In the genomic region with DNA sequence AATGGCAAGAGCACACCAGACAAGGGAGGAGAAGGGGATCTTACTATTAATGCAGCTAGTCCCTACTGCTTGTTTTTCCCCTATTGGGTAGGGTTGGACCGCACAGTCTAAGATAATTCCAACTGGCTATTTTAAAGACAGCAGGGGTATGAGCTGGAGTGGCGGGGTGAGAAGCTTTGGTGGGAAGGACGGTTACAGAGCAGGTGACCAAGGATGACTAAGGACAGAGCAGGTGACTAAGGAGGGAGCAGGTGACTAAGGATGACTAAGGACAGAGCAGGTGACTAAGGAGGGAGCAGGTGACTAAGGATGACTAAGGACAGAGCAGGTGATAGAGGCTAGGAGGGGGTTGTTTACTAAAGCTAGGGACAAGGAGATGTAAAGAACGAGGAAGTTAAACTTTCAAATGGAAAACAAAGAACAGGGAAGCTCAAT, we compare ENCODE assay signal across 10 cellular contexts. TPM values are rescaled to one million over a fixed set of nuclear protein-coding genes. Genes with fewer than 3 reads are reported as not detected.
DNase-seq lines count a peak whose midpoint lies in the region; ATAC-seq, FAIRE-seq and TF ChIP-seq lines count a peak whose summit lies in the region.
"Not testable (repeated sequence)": the region's sequence is repeated elsewhere in the genome, so short reads cannot be mapped to it uniquely, and the experiment has no call there.
"Had no signal": no experiment of that assay in that cellular context is flagged by ENCODE, and none has a peak within 500 bp of the region (broad histone marks: within the 10 kb centered on the region; RNA-seq: fewer than 3 reads in every experiment).

No MANE protein-coding gene starts in this region.

- not testable (repeated sequence) for H3K27ac Mint-ChIP-seq in activated naive CD8-positive, alpha-beta T cell treated with anti-CD3 and anti-CD28 coated beads, Interleukin-2, amount 50 U/mL, for 24 hours; neural progenitor cell
- H3K27ac Mint-ChIP-seq in endodermal cell = peak overlapping the region; percentile 41

- not testable (repeated sequence) for H3K27me3 Mint-ChIP-seq in activated naive CD8-positive, alpha-beta T cell treated with anti-CD3 and anti-CD28 coated beads, Interleukin-2, amount 50 U/mL, for 24 hours; neural progenitor cell (ENCODE audit: insufficient read depth, low read depth)
- peaks cover 39% of the 10 kb centered on the region for H3K27me3 Mint-ChIP-seq in endodermal cell (ENCODE audit: insufficient read depth)

- peaks cover 95% of the 10 kb centered on the region for H3K79me2 ChIP-seq in SK-N-SH (ENCODE audit: insufficient read depth)
- peaks cover 100% of the 10 kb centered on the region for H3K79me2 ChIP-seq in neural progenitor cell (ENCODE audit: low read depth)

- not testable (repeated sequence) for TF ChIP-seq RAD21 in SK-N-SH (IDR thresholded peaks at IDR 0.05; ENCODE audit: low read length)

- 88% methylated on average over 3 of the region's 4 CpGs for WGBS in HUES64
- 89% methylated on average over 4 of the region's 4 CpGs for WGBS in SK-N-SH (ENCODE audit: low lambda C conversion rate)
- whole genome bisulfite sequencing in endodermal cell (ENCODE audit: insufficient coverage in 1 of 2, insufficient read length in 1 of 2), 2 experiments = 85% methylated on average over 4 of the region's 4 CpGs; no CpG with 5 or more reads in 1 of the 2 experiments

- ATAC-seq in activated naive CD8-positive, alpha-beta T cell treated with anti-CD3 and anti-CD28 coated beads, Interleukin-2, amount 50 U/mL, for 24 hours = peak; percentile 20

- not testable (repeated sequence) for H3K4me1 Mint-ChIP-seq in activated naive CD8-positive, alpha-beta T cell treated with anti-CD3 and anti-CD28 coated beads, Interleukin-2, amount 50 U/mL, for 24 hours
- peaks cover 21% of the 10 kb centered on the region for H3K4me1 Mint-ChIP-seq in endodermal cell
- peaks cover 31% of the 10 kb centered on the region for H3K4me1 Mint-ChIP-seq in neural progenitor cell

- not testable (repeated sequence) for H3K36me3 Mint-ChIP-seq in activated naive CD8-positive, alpha-beta T cell treated with anti-CD3 and anti-CD28 coated beads, Interleukin-2, amount 50 U/mL, for 24 hours (ENCODE audit: low read depth); endodermal cell (ENCODE audit: low read depth)
- peaks cover 23% of the 10 kb centered on the region for H3K36me3 Mint-ChIP-seq in neural progenitor cell

- DNase-seq in SK-N-SH; activated naive CD8-positive, alpha-beta T cell treated with anti-CD3 and anti-CD28 coated beads, Interleukin-2, amount 50 U/mL, for 24 hours: not testable (repeated sequence)
- DNase-seq in endodermal cell = peak; percentile 81
- DNase-seq in islet precursor cell = peak; percentile 89
- DNase-seq in neural progenitor cell (ENCODE audit: low spot score) = peak; percentile 2

- H2AFZ ChIP-seq in SK-N-SH (ENCODE audit: low read depth); neural progenitor cell (replicated peaks): not testable (repeated sequence)

- H3K9ac ChIP-seq in HUES64 (ENCODE audit: low read depth, low read length); SK-N-SH; endodermal cell (ENCODE audit: extremely low read depth, low read length, poor library complexity, severe bottlenecking); neural progenitor cell: not testable (repeated sequence)

- H3K9me3 ChIP-seq in HUES64 (ENCODE audit: insufficient read depth, low read depth, low read length); SK-N-SH; neural progenitor cell (ENCODE audit: low read depth): not testable (repeated sequence)
- peaks cover 14% of the 10 kb centered on the region for H3K9me3 ChIP-seq in endodermal cell (ENCODE audit: control insufficient read depth, low read length)

- H3K36me3 ChIP-seq in HUES64 (ENCODE audit: insufficient read depth, low read length) = peaks cover 22% of the 10 kb centered on the region
- not testable (repeated sequence) for H3K36me3 ChIP-seq in SK-N-SH (replicated peaks in 1 of 2; ENCODE audit: control insufficient read depth in 1 of 2, insufficient read depth in 2 of 2, low read length in 1 of 2); endodermal cell (ENCODE audit: control insufficient read depth, insufficient read depth, low read length); neural progenitor cell

- H3K4me2 ChIP-seq in SK-N-SH = not testable (repeated sequence)
- peak overlapping the region; percentile 39 for H3K4me2 ChIP-seq in neural progenitor cell

- H3F3A ChIP-seq in SK-N-SH (replicated peaks; ENCODE audit: insufficient read depth) = peaks cover 25% of the 10 kb centered on the region
- H3F3A ChIP-seq in neural progenitor cell (ENCODE audit: low read depth) = peaks cover 38% of the 10 kb centered on the region

- not testable (repeated sequence) for H4K20me1 ChIP-seq in SK-N-SH (ENCODE audit: insufficient read depth)
- H4K20me1 ChIP-seq in neural progenitor cell (ENCODE audit: low read depth) = peaks cover 23% of the 10 kb centered on the region

- not testable (repeated sequence) for TF ChIP-seq EP300 in SK-N-SH (IDR thresholded peaks at IDR 0.05; ENCODE audit: borderline replicate concordance in 1 of 2, low read depth in 1 of 2, low read length in 1 of 2)

- POLR2A ChIA-PET in SK-N-SH (lab: Yijun Ruan, JAX) = not testable (repeated sequence)

- peak overlapping the region; percentile 52; the same call in 1 of the 2 replicates for H3K27ac ChIP-seq in HUES64 (ENCODE audit: low read depth, low read length)
- not testable (repeated sequence) for H3K27ac ChIP-seq in SK-N-SH (ENCODE audit: low read depth in 2 of 2, low read length in 1 of 2); endodermal cell (ENCODE audit: low read depth, low read length)
- peak overlapping the region; percentile 30 for H3K27ac ChIP-seq in neural progenitor cell

- H3K9me3 Mint-ChIP-seq in activated naive CD8-positive, alpha-beta T cell treated with anti-CD3 and anti-CD28 coated beads, Interleukin-2, amount 50 U/mL, for 24 hours; endodermal cell: not testable (repeated sequence)
- peaks cover 28% of the 10 kb centered on the region for H3K9me3 Mint-ChIP-seq in neural progenitor cell

- H3K4me1 ChIP-seq in HUES64 (ENCODE audit: insufficient read depth, low read length) (peaks cover 60% of the 10 kb centered on the region), SK-N-SH (ENCODE audit: control insufficient read depth in 1 of 2, insufficient read depth in 2 of 2, low read depth in 1 of 2, low read length in 1 of 2) (peaks cover 12 to 13% of the 10 kb centered on the region in 2 experiments), neural progenitor cell (peaks cover 66% of the 10 kb centered on the region)
- not testable (repeated sequence) for H3K4me1 ChIP-seq in endodermal cell (ENCODE audit: control insufficient read depth, insufficient read depth, low read length)

- not testable (repeated sequence) for H3K4me3 Mint-ChIP-seq in activated naive CD8-positive, alpha-beta T cell treated with anti-CD3 and anti-CD28 coated beads, Interleukin-2, amount 50 U/mL, for 24 hours; endodermal cell; neural progenitor cell

- not testable (repeated sequence) for H3K9me2 ChIP-seq in SK-N-SH

- CTCF ChIA-PET in SK-N-SH (lab: Yijun Ruan, JAX) = interaction anchor here (1.3 kb wide), 1 partner anchor 27 kb away, joined by 3 read pairs; no protein-coding TSS in a partner anchor

- not testable (repeated sequence) for H3K27me3 ChIP-seq in HUES64 (ENCODE audit: insufficient read depth, low read length); SK-N-SH (ENCODE audit: insufficient read depth); neural progenitor cell
- peaks cover 29% of the 10 kb centered on the region for H3K27me3 ChIP-seq in endodermal cell (ENCODE audit: control insufficient read depth, insufficient read depth, low read length, poor library complexity, severe bottlenecking)

- TF ChIP-seq CTCF in SK-N-SH (IDR thresholded peaks at IDR 0.05); endodermal cell (conservative IDR thresholded peaks at IDR 0.05); neural progenitor cell (IDR thresholded peaks at IDR 0.05): not testable (repeated sequence)

- H3K4me3 ChIP-seq in HUES64 (ENCODE audit: low read length); SK-N-SH (ENCODE audit: low read depth in 2 of 2, low read length in 1 of 2); endodermal cell (ENCODE audit: low read length); neural progenitor cell: not testable (repeated sequence)

- peak; percentile 99 for FAIRE-seq in G401.6 (lab: Jason Lieb, UNC)

TF ChIP-seq in SK-N-SH, 30 proteins besides CTCF, POLR2A, EP300 and RAD21:
- peak; percentile 32; the same call in 1 of the 2 replicates for TF ChIP-seq FOSL2 (IDR thresholded peaks at IDR 0.05; ENCODE audit: borderline replicate concordance, low read depth)

RNA-seq across cellular contexts. Expression of gene GULP1, which starts 7.3 kb away (rescaled TPM):
- 90.3 TPM for polyA plus RNA-seq in HUES64 (2013, experiment 1 of 2)
- 83.4 TPM for polyA plus RNA-seq in HUES64 (2013, experiment 2 of 2)
- polyA plus RNA-seq in SK-N-SH (2012; rRNA removed) = 33.8 and 35.0 TPM in 2 replicates
- 41.0 and 47.1 TPM in 2 replicates for polyA plus RNA-seq in SK-N-SH (2012; cell fraction: cytosol; rRNA removed)
- 29.7 and 32.6 TPM in 2 replicates for polyA plus RNA-seq in SK-N-SH (2012; cell fraction: nucleus; rRNA removed)
- 10 to 100 TPM; 15.3 to 26.5 TPM for total RNA-seq in endodermal cell
- polyA plus RNA-seq in endodermal cell (2013, experiment 1 of 2) = 67.5 TPM
- 65.5 TPM for polyA plus RNA-seq in endodermal cell (2013, experiment 2 of 2)
- total RNA-seq in neural progenitor cell (ENCODE audit: low replicate concordance) = 96.6 and 154 TPM in 2 replicates
- total RNA-seq: activated B cell treated with CpG ODN at 0.5 μM for 24 hours; activated CD8-positive, alpha-beta memory T cell treated with anti-CD3 and anti-CD28 coated beads, Interleukin-2, amount 10 ng/mL, durations not matched to agents 7 days and 5 days had no signal
- polyA plus RNA-seq: IgD-negative memory B cell had no signal
